In genomic region chr11:130139401-130139800, GRCh38 we compare ENCODE assay signal across 29 cellular contexts. TPM values are rescaled to one million over a fixed set of nuclear protein-coding genes. Genes with fewer than 3 reads are reported as not detected.
"Had no signal": no experiment of that assay in that cellular context is flagged by ENCODE, and none has a peak within 500 bp of the region (broad histone marks: within the 10 kb centered on the region; RNA-seq: fewer than 3 reads in every experiment).

No MANE protein-coding gene starts in this region.

- H3K4me3 Mint-ChIP-seq: activated CD4-positive, alpha-beta memory T cell treated with anti-CD3 and anti-CD28 coated beads for 36 hours; activated CD4-positive, alpha-beta T cell treated with anti-CD3 and anti-CD28 coated beads, Interleukin-2, amount 10 ng/mL, durations not matched to agents 24 days and 14 days; activated naive CD4-positive, alpha-beta T cell treated with anti-CD3 and anti-CD28 coated beads, Interleukin-2, amount 10 ng/mL, durations not matched to agents 7 days and 5 days; activated naive CD8-positive, alpha-beta T cell treated with anti-CD3 and anti-CD28 coated beads, Interleukin-2, amount 10 ng/mL, durations not matched to agents 7 days and 5 days; immature natural killer cell; natural killer cell treated with Interleukin-12 subunit alpha and Interleukin-12 subunit beta and Interleukin-15 and Interleukin-18, amount 100 ng/mL, for 72 hours; stimulated activated naive CD8-positive, alpha-beta T cell treated with anti-CD3 and anti-CD28 coated beads, Interleukin-15, Interleukin-2, amounts not matched to agents 100 ng/mL and 50 ng/mL, for 24 hours; T-helper 1 cell treated with Interleukin-12 subunit alpha and Interleukin-12 subunit beta and Interleukin-4 antibody, amounts not matched to agents 30 μg/mL and 1 μg/mL, for 36 hours had no signal

- H3K27me3 Mint-ChIP-seq: activated CD4-positive, alpha-beta memory T cell treated with anti-CD3 and anti-CD28 coated beads for 36 hours; activated CD4-positive, alpha-beta T cell treated with anti-CD3 and anti-CD28 coated beads, Interleukin-2, amount 10 ng/mL, durations not matched to agents 24 days and 14 days; activated naive CD4-positive, alpha-beta T cell treated with anti-CD3 and anti-CD28 coated beads, Interleukin-2, amount 10 ng/mL, durations not matched to agents 7 days and 5 days; activated naive CD8-positive, alpha-beta T cell treated with anti-CD3 and anti-CD28 coated beads, Interleukin-2, amount 10 ng/mL, durations not matched to agents 7 days and 5 days; natural killer cell treated with Interleukin-12 subunit alpha and Interleukin-12 subunit beta and Interleukin-15 and Interleukin-18, amount 100 ng/mL, for 72 hours; stimulated activated naive CD8-positive, alpha-beta T cell treated with anti-CD3 and anti-CD28 coated beads, Interleukin-15, Interleukin-2, amounts not matched to agents 100 ng/mL and 50 ng/mL, for 24 hours had no signal

- H3K27ac ChIP-seq: breast epithelium, colonic mucosa, gastrocnemius medialis, left lung, thoracic aorta had no signal

- H3K36me3 Mint-ChIP-seq: activated naive CD4-positive, alpha-beta T cell treated with anti-CD3 and anti-CD28 coated beads, Interleukin-2, amount 10 ng/mL, durations not matched to agents 7 days and 5 days; activated naive CD8-positive, alpha-beta T cell treated with anti-CD3 and anti-CD28 coated beads, Interleukin-2, amount 10 ng/mL, durations not matched to agents 7 days and 5 days had no signal

- H3K36me3 ChIP-seq: breast epithelium, colonic mucosa had no signal

- H3K9me3 Mint-ChIP-seq: activated CD4-positive, alpha-beta memory T cell treated with anti-CD3 and anti-CD28 coated beads for 36 hours; activated CD4-positive, alpha-beta T cell treated with anti-CD3 and anti-CD28 coated beads, Interleukin-2, amount 10 ng/mL, durations not matched to agents 24 days and 14 days; activated naive CD4-positive, alpha-beta T cell treated with anti-CD3 and anti-CD28 coated beads, Interleukin-2, amount 10 ng/mL, durations not matched to agents 7 days and 5 days; activated naive CD8-positive, alpha-beta T cell treated with anti-CD3 and anti-CD28 coated beads, Interleukin-2, amount 10 ng/mL, durations not matched to agents 7 days and 5 days; immature natural killer cell; natural killer cell treated with Interleukin-12 subunit alpha and Interleukin-12 subunit beta and Interleukin-15 and Interleukin-18, amount 100 ng/mL, for 72 hours; stimulated activated naive CD8-positive, alpha-beta T cell treated with anti-CD3 and anti-CD28 coated beads, Interleukin-15, Interleukin-2, amounts not matched to agents 100 ng/mL and 50 ng/mL, for 24 hours; T-helper 1 cell treated with Interleukin-12 subunit alpha and Interleukin-12 subunit beta and Interleukin-4 antibody, amounts not matched to agents 30 μg/mL and 1 μg/mL, for 36 hours had no signal

- H3K27me3 ChIP-seq: breast epithelium, colonic mucosa, gastrocnemius medialis, left lung had no signal

- H3K4me3 ChIP-seq: breast epithelium, colonic mucosa, gastrocnemius medialis, left lung, mucosa of descending colon, skin epidermis, thoracic aorta had no signal

- ATAC-seq: gastrocnemius medialis; left lung; mucosa of descending colon; natural killer cell treated with Interleukin-12 subunit alpha and Interleukin-12 subunit beta and Interleukin-15 and Interleukin-18, amount 100 ng/mL, for 72 hours; sciatic nerve had no signal

- H3K4me1 ChIP-seq: breast epithelium, gastrocnemius medialis had no signal

- H3K27ac Mint-ChIP-seq: activated CD4-positive, alpha-beta memory T cell treated with anti-CD3 and anti-CD28 coated beads for 36 hours; activated CD4-positive, alpha-beta T cell treated with anti-CD3 and anti-CD28 coated beads, Interleukin-2, amount 10 ng/mL, durations not matched to agents 24 days and 14 days; activated naive CD4-positive, alpha-beta T cell treated with anti-CD3 and anti-CD28 coated beads, Interleukin-2, amount 10 ng/mL, durations not matched to agents 7 days and 5 days; activated naive CD8-positive, alpha-beta T cell treated with anti-CD3 and anti-CD28 coated beads, Interleukin-2, amount 10 ng/mL, durations not matched to agents 7 days and 5 days; immature natural killer cell; natural killer cell treated with Interleukin-12 subunit alpha and Interleukin-12 subunit beta and Interleukin-15 and Interleukin-18, amount 100 ng/mL, for 72 hours; T-helper 1 cell treated with Interleukin-12 subunit alpha and Interleukin-12 subunit beta and Interleukin-4 antibody, amounts not matched to agents 30 μg/mL and 1 μg/mL, for 36 hours had no signal

- H3K4me1 Mint-ChIP-seq: activated naive CD4-positive, alpha-beta T cell treated with anti-CD3 and anti-CD28 coated beads, Interleukin-2, amount 10 ng/mL, durations not matched to agents 7 days and 5 days; immature natural killer cell had no signal

- H3K9me3 ChIP-seq: breast epithelium, colonic mucosa, gastrocnemius medialis, left lung, mucosa of descending colon, thoracic aorta had no signal

- DNase-seq: activated CD4-positive, alpha-beta memory T cell treated with anti-CD3 and anti-CD28 coated beads for 36 hours; activated CD4-positive, alpha-beta T cell treated with anti-CD3 and anti-CD28 coated beads, Interleukin-2, amount 10 ng/mL, durations not matched to agents 24 days and 14 days; activated CD4-positive, CD25-positive, alpha-beta regulatory T cell treated with anti-CD3 and anti-CD28 coated beads, Interleukin-2, amount 50 U/mL, for 72 hours; activated CD8-positive, alpha-beta memory T cell treated with anti-CD3 and anti-CD28 coated beads, Interleukin-2, amount 50 U/mL, for 4 hours; activated gamma-delta T cell; activated naive CD4-positive, alpha-beta T cell treated with anti-CD3 and anti-CD28 coated beads, Interleukin-2, amount 10 ng/mL, durations not matched to agents 7 days and 5 days; activated naive CD8-positive, alpha-beta T cell treated with anti-CD3 and anti-CD28 coated beads, Interleukin-2, amount 10 ng/mL, durations not matched to agents 7 days and 5 days; activated T-cell treated with anti-CD3 and anti-CD28 coated beads, Interleukin-2, amount 50 U/mL, for 1 hour; colonic mucosa; effector memory CD4-positive, alpha-beta T cell; erythroblast; gastrocnemius medialis; glutamatergic neuron; hippocampal formation; immature natural killer cell; kidney glomerular epithelial cell; left lung; mucosa of descending colon; stimulated activated CD4-positive, alpha-beta T cell treated with anti-CD3 and anti-CD28 coated beads, Interleukin-12 subunit alpha, Interleukin-12 subunit beta, amount 100 ng/mL, for 4 hours; stimulated activated CD4-positive, alpha-beta T cell treated with anti-CD3 and anti-CD28 coated beads, Interleukin-4, amount 100 ng/mL, for 1 hour; T1000 had no signal

RNA-seq across cellular contexts. Expression of gene ST14, which starts 20.2 kb away (rescaled TPM):
- total RNA-seq: activated CD4-positive, alpha-beta memory T cell treated with anti-CD3 and anti-CD28 coated beads for 36 hours; activated CD4-positive, alpha-beta T cell treated with anti-CD3 and anti-CD28 coated beads, Interleukin-2, amount 10 ng/mL, durations not matched to agents 24 days and 14 days; myocyte had no signal
